In the genomic region with DNA sequence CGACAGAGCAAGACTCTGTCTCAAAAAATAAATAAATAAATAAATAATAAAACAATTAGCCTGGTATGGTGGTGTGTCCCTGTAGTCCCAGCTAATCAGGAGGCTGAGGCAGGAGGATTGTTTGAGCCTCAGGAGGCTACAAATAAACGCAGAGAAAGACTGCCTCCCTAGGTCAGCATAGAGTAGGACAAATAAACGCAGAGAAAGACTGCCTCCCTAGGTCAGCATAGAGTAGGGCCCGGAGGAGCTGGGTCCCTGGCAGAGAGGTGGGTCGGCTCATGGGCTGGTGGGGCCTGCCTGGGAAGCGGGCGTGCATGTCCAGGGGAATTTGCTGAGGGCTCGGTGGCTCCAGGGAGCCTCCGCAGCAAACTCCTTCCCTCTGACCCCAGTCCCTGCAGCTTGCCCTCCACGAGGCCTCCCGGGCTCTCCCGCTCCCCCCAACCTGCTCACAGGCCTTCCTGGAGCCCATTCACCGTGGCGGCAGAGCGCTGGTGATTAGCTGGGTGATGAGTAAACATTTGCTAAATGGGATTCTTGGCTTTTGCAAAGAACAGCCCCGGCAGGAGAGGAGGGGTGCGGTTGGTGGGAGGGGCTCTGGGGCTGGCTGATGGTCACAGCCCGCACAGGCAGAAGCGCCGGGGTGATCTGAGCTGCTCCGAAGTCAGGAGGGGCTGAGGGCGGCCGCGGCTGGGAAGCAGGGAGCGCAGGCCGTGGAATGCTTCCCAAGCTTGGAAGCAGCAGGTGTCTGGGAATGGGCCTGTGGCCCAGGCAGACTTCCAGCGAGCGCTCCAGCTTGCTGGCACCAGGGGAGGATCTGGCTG, we compare ENCODE assay signal across 7 cellular contexts.
DNase-seq lines count a peak whose midpoint lies in the region; ATAC-seq and TF ChIP-seq lines count a peak whose summit lies in the region.

No MANE protein-coding gene starts in this region.

- H3K4me1 ChIP-seq in gastrocnemius medialis (peaks cover 9 to 12% of the 10 kb centered on the region in 2 donors), ascending aorta (no peaks in the 10 kb centered on the region)

- no peaks in the 10 kb centered on the region for H3K36me3 ChIP-seq in gastrocnemius medialis
- H3K36me3 ChIP-seq in ascending aorta: no peaks in the 10 kb centered on the region

- TF ChIP-seq CTCF in gastrocnemius medialis (IDR thresholded peaks at IDR 0.05 in 4 of 5, conservative IDR thresholded peaks at IDR 0.05 in 1 of 5) (no peak), ascending aorta (IDR thresholded peaks at IDR 0.05) (no peak)

- no peaks in the 10 kb centered on the region for H3K27me3 ChIP-seq in gastrocnemius medialis
- no peaks in the 10 kb centered on the region for H3K27me3 ChIP-seq in ascending aorta

- peak; percentile 68 to 83 for ATAC-seq in gastrocnemius medialis

- no peak for TF ChIP-seq POLR2A in gastrocnemius medialis (IDR thresholded peaks at IDR 0.05)

- intact Hi-C loops in gastrocnemius medialis (cut with DNase I; ENCODE audit: low total_unique reads) (no loop called here), ascending aorta (cut with DNase I) (no loop called here), posterior vena cava (cut with DNase I) (no loop called here)

- in situ Hi-C loops in gastrocnemius medialis (cut with MboI; ENCODE audit: low sequenced_read_pairs in 4 of 4): no loop called here

- H3K4me3 ChIP-seq in gastrocnemius medialis: peak overlapping the region; percentile 20 to 40 (median 34)
- H3K4me3 ChIP-seq in ascending aorta: peak overlapping the region in 1 of 2 donors; percentile 37

- DNase-seq in NCI-H1092 treated with DMSO at 0.1 percent for 48 hours (lab: John Stamatoyannopoulos, UW) (peak; percentile 76), SW480 (ENCODE audit: low spot score) (peak; percentile 50), hypothalamus (lab: John Stamatoyannopoulos, UW) (peak in 27 of 51 donors; percentile 7 to 68 (median 37)), gastrocnemius medialis (peak; percentile 28 to 58), ascending aorta (ENCODE audit: low spot score in 2 of 2) (no peak), posterior vena cava (ENCODE audit: low spot score) (no peak)
- no peak for DNase-seq in activated CD4-positive, alpha-beta T cell treated with anti-CD3 and anti-CD28 coated beads, Interleukin-2, amount 50 U/mL, for 4 hours

- H3K27ac ChIP-seq in gastrocnemius medialis (peak overlapping the region in 2 of 4 donors; percentile 16 to 27), ascending aorta (no peak overlapping the region)

- H3K9me3 ChIP-seq in gastrocnemius medialis (no peaks in the 10 kb centered on the region), ascending aorta (no peaks in the 10 kb centered on the region)

Comparison
In these comparisons a context has a peak if more than half of its experiments do, and no peak if none do; other contexts are left out.
1. DNase-seq: peak in NCI-H1092 treated with DMSO at 0.1 percent for 48 hours (single experiment), SW480 (single experiment), hypothalamus (27 of 51) and gastrocnemius medialis (2 of 2); none in ascending aorta (0 of 2), posterior vena cava (single experiment) and activated CD4-positive, alpha-beta T cell treated with anti-CD3 and anti-CD28 coated beads, Interleukin-2, amount 50 U/mL, for 4 hours (0 of 2).